ENCODE assay signal across 16 cellular contexts in the genomic region with DNA sequence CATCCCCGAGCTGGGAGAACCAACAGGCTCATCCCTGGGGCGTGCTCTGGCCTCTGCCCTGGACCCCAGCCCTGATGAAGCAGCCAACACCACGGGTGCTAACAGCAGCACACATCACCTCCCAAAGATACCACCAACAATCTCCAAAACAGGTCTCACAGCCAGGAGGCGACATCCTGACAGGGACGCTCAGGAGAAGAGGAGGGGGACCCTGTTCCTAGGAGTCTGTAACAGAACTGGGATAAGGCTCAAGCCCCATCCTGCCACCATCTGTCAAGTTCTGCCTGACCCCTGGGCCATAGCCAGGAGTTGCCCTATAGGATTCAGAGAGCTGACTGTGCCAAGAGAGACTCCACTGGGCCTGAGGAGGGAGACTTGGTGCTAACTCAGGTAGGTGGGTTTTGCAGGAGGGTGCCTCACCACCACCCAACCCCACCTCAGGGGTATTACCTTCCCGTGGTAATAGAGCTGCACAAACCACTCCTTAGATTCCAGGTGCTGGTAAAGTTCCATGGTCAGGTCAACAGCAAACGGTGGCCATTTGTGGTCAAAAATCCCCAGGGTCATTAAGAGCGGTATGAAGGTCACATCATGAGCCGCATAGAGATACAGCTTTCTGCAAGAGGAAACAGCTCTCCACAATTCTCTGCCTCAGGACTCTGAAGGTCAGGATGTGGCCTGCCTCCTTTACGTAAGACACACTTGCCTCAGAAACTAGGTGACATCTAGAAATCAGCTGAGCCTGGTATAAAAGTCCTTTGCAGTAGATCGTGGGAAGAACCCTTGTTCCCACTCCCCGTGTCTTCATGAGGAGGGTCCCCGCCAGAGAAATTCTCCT. TPM values are rescaled to one million over a fixed set of nuclear protein-coding genes. Genes with fewer than 3 reads are reported as not detected.
DNase-seq lines count a peak whose midpoint lies in the region; ATAC-seq and TF ChIP-seq lines count a peak whose summit lies in the region.
"Had no signal": no experiment of that assay in that cellular context is flagged by ENCODE, and none has a peak within 500 bp of the region (broad histone marks: within the 10 kb centered on the region; RNA-seq: fewer than 3 reads in every experiment).

No MANE protein-coding gene starts in this region.

- ATAC-seq in activated CD8-positive, alpha-beta memory T cell treated with anti-CD3 and anti-CD28 coated beads, Interleukin-2, amount 10 ng/mL, durations not matched to agents 7 days and 5 days, result peak; percentile 90
- peak; percentile 90 for ATAC-seq in activated CD8-positive, alpha-beta T cell treated with anti-CD3 and anti-CD28 coated beads for 36 hours
- no peak for ATAC-seq in HG02981 (IDR thresholded peaks at IDR 0.05; ENCODE audit: unreplicated experiment)

- no peak overlapping the region for H3K4me3 ChIP-seq in esophagus (ENCODE audit: low read depth in 1 of 2, low read length in 2 of 2)
- H3K4me3 ChIP-seq: GM23248, smooth muscle cell had no signal

- peak overlapping the region; percentile 52 for H3K4me3 Mint-ChIP-seq in activated CD8-positive, alpha-beta memory T cell treated with anti-CD3 and anti-CD28 coated beads, Interleukin-2, amount 10 ng/mL, durations not matched to agents 7 days and 5 days
- peak overlapping the region; percentile 16 for H3K4me3 Mint-ChIP-seq in activated CD8-positive, alpha-beta T cell treated with anti-CD3 and anti-CD28 coated beads for 36 hours
- H3K4me3 Mint-ChIP-seq in stimulated activated naive CD8-positive, alpha-beta T cell treated with anti-CD3 and anti-CD28 coated beads, Interleukin-15, Interleukin-2, amounts not matched to agents 100 ng/mL and 50 ng/mL, for 24 hours, result peak overlapping the region; percentile 12

- intact Hi-C loops in activated CD8-positive, alpha-beta T cell treated with anti-CD3 and anti-CD28 coated beads for 36 hours (cut with micrococcal nuclease), result no loop called here

- peaks cover 62% of the 10 kb centered on the region for H3K4me1 Mint-ChIP-seq in activated CD8-positive, alpha-beta memory T cell treated with anti-CD3 and anti-CD28 coated beads, Interleukin-2, amount 10 ng/mL, durations not matched to agents 7 days and 5 days
- peaks cover 47% of the 10 kb centered on the region for H3K4me1 Mint-ChIP-seq in activated CD8-positive, alpha-beta T cell treated with anti-CD3 and anti-CD28 coated beads for 36 hours (ENCODE audit: low read depth)
- H3K4me1 Mint-ChIP-seq in stimulated activated naive CD8-positive, alpha-beta T cell treated with anti-CD3 and anti-CD28 coated beads, Interleukin-15, Interleukin-2, amounts not matched to agents 100 ng/mL and 50 ng/mL, for 24 hours (ENCODE audit: low read depth), result peaks cover 51% of the 10 kb centered on the region

- H3K36me3 ChIP-seq in esophagus (ENCODE audit: control insufficient read depth in 2 of 2, insufficient read depth in 2 of 2, low read length in 1 of 2), result peaks cover 14 to 20% of the 10 kb centered on the region in 2 donors

- H3K27ac Mint-ChIP-seq in activated CD8-positive, alpha-beta memory T cell treated with anti-CD3 and anti-CD28 coated beads, Interleukin-2, amount 10 ng/mL, durations not matched to agents 7 days and 5 days, result peak overlapping the region; percentile 88
- peak overlapping the region; percentile 75 for H3K27ac Mint-ChIP-seq in activated CD8-positive, alpha-beta T cell treated with anti-CD3 and anti-CD28 coated beads for 36 hours
- peak overlapping the region; percentile 69 for H3K27ac Mint-ChIP-seq in stimulated activated naive CD8-positive, alpha-beta T cell treated with anti-CD3 and anti-CD28 coated beads, Interleukin-15, Interleukin-2, amounts not matched to agents 100 ng/mL and 50 ng/mL, for 24 hours

- peaks cover 42% of the 10 kb centered on the region for H3K36me3 Mint-ChIP-seq in activated CD8-positive, alpha-beta memory T cell treated with anti-CD3 and anti-CD28 coated beads, Interleukin-2, amount 10 ng/mL, durations not matched to agents 7 days and 5 days
- H3K36me3 Mint-ChIP-seq in activated CD8-positive, alpha-beta T cell treated with anti-CD3 and anti-CD28 coated beads for 36 hours (ENCODE audit: low read depth), result peaks cover 22% of the 10 kb centered on the region
- peaks cover 28% of the 10 kb centered on the region for H3K36me3 Mint-ChIP-seq in stimulated activated naive CD8-positive, alpha-beta T cell treated with anti-CD3 and anti-CD28 coated beads, Interleukin-15, Interleukin-2, amounts not matched to agents 100 ng/mL and 50 ng/mL, for 24 hours (ENCODE audit: low read depth)

- no peaks in the 10 kb centered on the region for H3K27me3 Mint-ChIP-seq in activated CD8-positive, alpha-beta memory T cell treated with anti-CD3 and anti-CD28 coated beads, Interleukin-2, amount 10 ng/mL, durations not matched to agents 7 days and 5 days
- no peaks in the 10 kb centered on the region for H3K27me3 Mint-ChIP-seq in activated CD8-positive, alpha-beta T cell treated with anti-CD3 and anti-CD28 coated beads for 36 hours
- no peaks in the 10 kb centered on the region for H3K27me3 Mint-ChIP-seq in stimulated activated naive CD8-positive, alpha-beta T cell treated with anti-CD3 and anti-CD28 coated beads, Interleukin-15, Interleukin-2, amounts not matched to agents 100 ng/mL and 50 ng/mL, for 24 hours

- H3K9me3 ChIP-seq in esophagus (ENCODE audit: control insufficient read depth in 2 of 2, insufficient read depth in 1 of 2, low read depth in 1 of 2, low read length in 1 of 2), result no peaks in the 10 kb centered on the region

- DNase-seq in activated CD8-positive, alpha-beta memory T cell treated with anti-CD3 and anti-CD28 coated beads, Interleukin-2, amount 10 ng/mL, durations not matched to agents 7 days and 5 days, result peak; percentile 82
- DNase-seq in activated CD8-positive, alpha-beta memory T cell treated with anti-CD3 and anti-CD28 coated beads, Interleukin-2, amount 50 U/mL, for 4 hours, result no peak
- DNase-seq in activated CD8-positive, alpha-beta T cell treated with anti-CD3 and anti-CD28 coated beads for 36 hours, result peak; percentile 68
- DNase-seq in HUDEP-2 (lab: John Stamatoyannopoulos, UW; ENCODE audit: unreplicated experiment in 76 of 76) (no peak), EL (no peak)
- DNase-seq: ACHN, GM23248, KBM-7, NCI-H1417 treated with DMSO at 0.1 percent for 48 hours, NCI-H510A treated with DMSO at 0.1 percent for 48 hours, occipital lobe, T1000 had no signal

- WGBS in esophagus, 2 donors, result 72 to 82% methylated on average over 12 to 13 of the region's 13 CpGs

- peak overlapping the region; percentile 5 to 42 for H3K27ac ChIP-seq in esophagus (ENCODE audit: low read depth in 2 of 2, low read length in 1 of 2)
- H3K27ac ChIP-seq: GM23248 had no signal

- no peaks in the 10 kb centered on the region for H3K9me3 Mint-ChIP-seq in activated CD8-positive, alpha-beta memory T cell treated with anti-CD3 and anti-CD28 coated beads, Interleukin-2, amount 10 ng/mL, durations not matched to agents 7 days and 5 days (ENCODE audit: low read depth)
- no peaks in the 10 kb centered on the region for H3K9me3 Mint-ChIP-seq in activated CD8-positive, alpha-beta T cell treated with anti-CD3 and anti-CD28 coated beads for 36 hours
- no peaks in the 10 kb centered on the region for H3K9me3 Mint-ChIP-seq in stimulated activated naive CD8-positive, alpha-beta T cell treated with anti-CD3 and anti-CD28 coated beads, Interleukin-15, Interleukin-2, amounts not matched to agents 100 ng/mL and 50 ng/mL, for 24 hours

- TF ChIP-seq CTCF in activated CD8-positive, alpha-beta T cell treated with anti-CD3 and anti-CD28 coated beads for 36 hours (IDR thresholded peaks at IDR 0.05), result no peak

- no peaks in the 10 kb centered on the region for H3K4me1 ChIP-seq in esophagus (ENCODE audit: control insufficient read depth in 2 of 2, insufficient read depth in 2 of 2, low read length in 1 of 2)

- POLR2A ChIA-PET in activated CD8-positive, alpha-beta T cell treated with anti-CD3 and anti-CD28 coated beads for 36 hours (lab: Charles Lee), result interaction anchor here (0.9 kb wide), 1 partner anchor 23 kb away, joined by 4 read pairs; a partner anchor contains a TSS

- H3K27me3 ChIP-seq in esophagus (ENCODE audit: control insufficient read depth in 1 of 2, insufficient read depth in 2 of 2, low read length in 2 of 2), result no peaks in the 10 kb centered on the region

- CTCF ChIA-PET in activated CD8-positive, alpha-beta memory T cell treated with anti-CD3 and anti-CD28 coated beads, Interleukin-2, amount 10 ng/mL, durations not matched to agents 7 days and 5 days (lab: Charles Lee), result interaction anchor here (0.7 to 2.8 kb wide), 9 partner anchors 10 to 245 kb away, joined by 3 to 16 read pairs (median 5); a partner anchor contains a TSS
- CTCF ChIA-PET in activated CD8-positive, alpha-beta T cell treated with anti-CD3 and anti-CD28 coated beads for 36 hours (lab: Charles Lee), result interaction anchor here (0.9 to 2.5 kb wide), 4 partner anchors 7 to 154 kb away, joined by 3 to 8 read pairs (median 4); a partner anchor contains a TSS

RNA-seq across cellular contexts. Expression of a gene that starts 22.3 kb away (rescaled TPM):
- 10 to 100 TPM; 11.2 to 20.3 TPM for total RNA-seq in activated CD8-positive, alpha-beta memory T cell treated with anti-CD3 and anti-CD28 coated beads, Interleukin-2, amount 10 ng/mL, durations not matched to agents 7 days and 5 days
- total RNA-seq in activated CD8-positive, alpha-beta T cell treated with anti-CD3 and anti-CD28 coated beads for 36 hours, result 10 to 100 TPM; 16.9 to 20.9 TPM
- polyA plus RNA-seq in esophagus, result 1 to 10 TPM; 8.0 to 8.5 TPM

Comparison
In these comparisons a context has a peak if more than half of its experiments do, and no peak if none do; other contexts are left out.
1. DNase-seq: peak in activated CD8-positive, alpha-beta memory T cell treated with anti-CD3 and anti-CD28 coated beads, Interleukin-2, amount 10 ng/mL, durations not matched to agents 7 days and 5 days (single experiment) and activated CD8-positive, alpha-beta T cell treated with anti-CD3 and anti-CD28 coated beads for 36 hours (single experiment); none in activated CD8-positive, alpha-beta memory T cell treated with anti-CD3 and anti-CD28 coated beads, Interleukin-2, amount 50 U/mL, for 4 hours (single experiment), HUDEP-2 (0 of 76) and EL (single experiment).
2. Peak in every context shown above with its lines, with median percentiles within 50 percentile points of each other: H3K27ac Mint-ChIP-seq and H3K4me3 Mint-ChIP-seq.